ENCODE assay signal across 18 cellular contexts in genomic region chr9:93814561-93814960, GRCh38.
A peak's percentile ranks its signal among the peaks of the same experiment; 100 is the strongest.
DNase-seq lines count a peak whose midpoint lies in the region; FAIRE-seq and TF ChIP-seq lines count a peak whose summit lies in the region.
"Had no signal": no experiment of that assay in that cellular context is flagged by ENCODE, and none has a peak within 500 bp of the region (broad histone marks: within the 10 kb centered on the region; RNA-seq: fewer than 3 reads in every experiment).

No MANE protein-coding gene starts in this region.

- peak overlapping the region; percentile 51 for H2AFZ ChIP-seq in neuronal stem cell (ENCODE audit: low read length)

- H3K4me1 ChIP-seq in neuronal stem cell (ENCODE audit: control insufficient read depth in 2 of 2, insufficient read depth in 1 of 2, low read depth in 1 of 2, low read length in 2 of 2), result peaks cover 0 to 17% of the 10 kb centered on the region in 2 donors

- DNase-seq in DMS153 (lab: John Stamatoyannopoulos, UW) (peak; percentile 77), DMS153 treated with DMSO at 0.1 percent for 48 hours (lab: John Stamatoyannopoulos, UW; ENCODE audit: unreplicated experiment) (no peak), NCI-H1417 (lab: John Stamatoyannopoulos, UW) (peak; percentile 52 to 98 (median 97)), WERI-Rb-1 (no peak), neuronal stem cell (ENCODE audit: low spot score) (no peak), GM12891 (ENCODE audit: insufficient read length, low spot score) (no peak), kidney tubule cell (ENCODE audit: low spot score) (no peak), SK-N-DZ (ENCODE audit: low spot score) (no peak)
- DNase-seq: 8988T, dermis blood vessel endothelial cell, naive B cell, OCI-M1, T1000, trophoblast cell had no signal

- no peak for FAIRE-seq in GM12891 (lab: Jason Lieb, UNC)
- FAIRE-seq: frontal cortex, GM18507, keratinocyte had no signal

- peak; percentile 68 for TF ChIP-seq CTCF in WERI-Rb-1 (IDR thresholded peaks at IDR 0.05; ENCODE audit: low read depth, low read length)

- H4K8ac ChIP-seq in neuronal stem cell (ENCODE audit: low read depth, low read length), result no peak overlapping the region

- H3K18ac ChIP-seq in neuronal stem cell (ENCODE audit: low read length), result peak overlapping the region; percentile 53

- H3K27me3 ChIP-seq in WERI-Rb-1 (ENCODE audit: insufficient read depth, low read depth, severe bottlenecking) (peaks cover 21% of the 10 kb centered on the region), neuronal stem cell (ENCODE audit: control insufficient read depth in 3 of 3, insufficient read depth in 3 of 3, low read depth in 1 of 3, low read length in 3 of 3) (peaks cover 0 to 6% (median 0%) of the 10 kb centered on the region in 3 experiments)

- H2BK120ac ChIP-seq in neuronal stem cell (ENCODE audit: low read depth, low read length), result no peak overlapping the region

- peak overlapping the region; percentile 43 for H3K4me2 ChIP-seq in neuronal stem cell (ENCODE audit: insufficient read depth, low read length, poor library complexity, severe bottlenecking)

- H3K4me3 ChIP-seq in WERI-Rb-1 (ENCODE audit: low read depth, low read length), result no peak overlapping the region
- no peak overlapping the region for H3K4me3 ChIP-seq in neuronal stem cell (ENCODE audit: low read length in 2 of 2)
- H3K4me3 ChIP-seq: skin epidermis had no signal

- H3K23ac ChIP-seq in neuronal stem cell (ENCODE audit: low read depth, low read length, poor library complexity), result no peak overlapping the region

- H3K14ac ChIP-seq in neuronal stem cell (ENCODE audit: low read length), result no peak overlapping the region

- TF ChIP-seq POLR2A in GM12891 (IDR thresholded peaks at IDR 0.05; ENCODE audit: low read depth, low read length), result no peak

- H2AK5ac ChIP-seq in neuronal stem cell (ENCODE audit: low read depth, low read length), result no peak overlapping the region

- H3K9me3 ChIP-seq in WERI-Rb-1 (ENCODE audit: severe bottlenecking) (no peaks in the 10 kb centered on the region), neuronal stem cell (replicated peaks in 1 of 2; ENCODE audit: control insufficient read depth in 2 of 2, insufficient read depth in 1 of 2, low read depth in 1 of 2, low read length in 2 of 2) (no peaks in the 10 kb centered on the region)

- H3K79me1 ChIP-seq in neuronal stem cell (ENCODE audit: low read depth, low read length), result no peaks in the 10 kb centered on the region

- no peak overlapping the region for H3K4ac ChIP-seq in neuronal stem cell (ENCODE audit: low read length)

- H2BK15ac ChIP-seq in neuronal stem cell (ENCODE audit: low read length), result no peak overlapping the region

- peak overlapping the region; percentile 47 for H2BK12ac ChIP-seq in neuronal stem cell (ENCODE audit: low read length)

- H3K36me3 ChIP-seq in WERI-Rb-1 (no peaks in the 10 kb centered on the region), neuronal stem cell (replicated peaks in 1 of 2; ENCODE audit: control insufficient read depth in 2 of 2, insufficient read depth in 2 of 2, low read length in 2 of 2) (no peaks in the 10 kb centered on the region)

- H3K9ac ChIP-seq in neuronal stem cell (ENCODE audit: low read depth, low read length, poor library complexity), result no peak overlapping the region

- H4K91ac ChIP-seq in neuronal stem cell (ENCODE audit: low read depth, low read length, poor library complexity), result no peak overlapping the region

- H3K27ac ChIP-seq in WERI-Rb-1, result no peak overlapping the region
- no peak overlapping the region for H3K27ac ChIP-seq in neuronal stem cell (replicated peaks; ENCODE audit: low read length)
- H3K27ac ChIP-seq: skin epidermis had no signal

- no peak overlapping the region for H2BK5ac ChIP-seq in neuronal stem cell (ENCODE audit: low read length)

- WGBS in neuronal stem cell (ENCODE audit: extremely low coverage in 2 of 2, insufficient read length in 2 of 2, insufficient replicate concordance in 1 of 2), 2 donors, result no CpG with 5 or more reads among the region's 5 CpGs

TF ChIP-seq in GM12891, 5 proteins besides CTCF, POLR2A, EP300 and RAD21:
- TF ChIP-seq SPI1 (IDR thresholded peaks at IDR 0.05; ENCODE audit: low read depth, low read length), result no peak
- no peak for TF ChIP-seq TAF1 (IDR thresholded peaks at IDR 0.05; ENCODE audit: low read depth, low read length)
- no peak for TF ChIP-seq PAX5 (IDR thresholded peaks at IDR 0.05; ENCODE audit: insufficient read depth, low read length, severe bottlenecking)
- no peak for TF ChIP-seq POLR2AphosphoS5 (IDR thresholded peaks at IDR 0.05; ENCODE audit: low read depth, low read length)
- TF ChIP-seq POU2F2 (IDR thresholded peaks at IDR 0.05; ENCODE audit: low read depth, low read length), result no peak

Comparison
In these comparisons a context has a peak if more than half of its experiments do, and no peak if none do; other contexts are left out.
1. DNase-seq: peak in DMS153 (single experiment) and NCI-H1417 (3 of 3); none in DMS153 treated with DMSO at 0.1 percent for 48 hours (single experiment), WERI-Rb-1 (single experiment), neuronal stem cell (single experiment), GM12891 (single experiment), kidney tubule cell (single experiment) and SK-N-DZ (single experiment).